Comparison of ENCODE assay signal across 20 cellular contexts in genomic region chr4:44684648-44685047, GRCh38. TPM values are rescaled to one million over a fixed set of nuclear protein-coding genes. Genes with fewer than 3 reads are reported as not detected.
A peak's percentile ranks its signal among the peaks of the same experiment; 100 is the strongest.
DNase-seq lines count a peak whose midpoint lies in the region; ATAC-seq and TF ChIP-seq lines count a peak whose summit lies in the region.
"Had no signal": no experiment of that assay in that cellular context is flagged by ENCODE, and none has a peak within 500 bp of the region (broad histone marks: within the 10 kb centered on the region; RNA-seq: fewer than 3 reads in every experiment).

No MANE protein-coding gene starts in this region.

- POLR2A ChIA-PET in activated CD8-positive, alpha-beta T cell treated with anti-CD3 and anti-CD28 coated beads for 36 hours (lab: Charles Lee) = no interaction called here
- POLR2A ChIA-PET in activated CD8-positive, alpha-beta T cell treated with anti-CD3 and anti-CD28 coated beads, Interleukin-2, amount 10 ng/mL, durations not matched to agents 7 days and 5 days (lab: Charles Lee) = no interaction called here

- DNase-seq in activated CD8-positive, alpha-beta T cell treated with anti-CD3 and anti-CD28 coated beads for 36 hours = no peak
- DNase-seq in activated CD8-positive, alpha-beta T cell treated with anti-CD3 and anti-CD28 coated beads, Interleukin-2, amount 10 ng/mL, durations not matched to agents 7 days and 5 days = no peak
- DNase-seq in natural killer cell (no peak), NCI-H2227 treated with DMSO at 0.1 percent for 48 hours (lab: John Stamatoyannopoulos, UW) (no peak), NCI-H510A (lab: John Stamatoyannopoulos, UW) (no peak)
- no peak for DNase-seq in natural killer cell treated with Interleukin-12 subunit alpha and Interleukin-12 subunit beta and Interleukin-15 and Interleukin-18, amount 100 ng/mL, for 72 hours (ENCODE audit: low spot score)
- no peak for DNase-seq in activated naive CD8-positive, alpha-beta T cell treated with anti-CD3 and anti-CD28 coated beads, Interleukin-2, amount 50 U/mL, for 24 hours
- DNase-seq: 8988T; Calu3; CD8-positive, alpha-beta T cell; DND-41; EL; GOT3; H7; HFFc6 had no signal

- CTCF ChIA-PET in activated CD8-positive, alpha-beta T cell treated with anti-CD3 and anti-CD28 coated beads for 36 hours (lab: Charles Lee) = interaction anchor here (1.1 kb wide), 1 partner anchor 55 kb away, joined by 3 read pairs; no protein-coding TSS in a partner anchor
- CTCF ChIA-PET in activated CD8-positive, alpha-beta T cell treated with anti-CD3 and anti-CD28 coated beads, Interleukin-2, amount 10 ng/mL, durations not matched to agents 7 days and 5 days (lab: Charles Lee) = no interaction called here

- no peaks in the 10 kb centered on the region for H3K9me3 Mint-ChIP-seq in activated CD8-positive, alpha-beta T cell treated with anti-CD3 and anti-CD28 coated beads for 36 hours
- no peaks in the 10 kb centered on the region for H3K9me3 Mint-ChIP-seq in activated CD8-positive, alpha-beta T cell treated with anti-CD3 and anti-CD28 coated beads, Interleukin-2, amount 10 ng/mL, durations not matched to agents 7 days and 5 days (ENCODE audit: insufficient read depth)
- no peaks in the 10 kb centered on the region for H3K9me3 Mint-ChIP-seq in natural killer cell
- H3K9me3 Mint-ChIP-seq in natural killer cell treated with Interleukin-12 subunit alpha and Interleukin-12 subunit beta and Interleukin-15 and Interleukin-18, amount 100 ng/mL, for 72 hours = no peaks in the 10 kb centered on the region
- no peaks in the 10 kb centered on the region for H3K9me3 Mint-ChIP-seq in activated naive CD8-positive, alpha-beta T cell treated with anti-CD3 and anti-CD28 coated beads, Interleukin-2, amount 50 U/mL, for 24 hours
- H3K9me3 Mint-ChIP-seq: CD14-positive monocyte; CD8-positive, alpha-beta T cell; HFFc6 had no signal

- intact Hi-C loops in activated CD8-positive, alpha-beta T cell treated with anti-CD3 and anti-CD28 coated beads for 36 hours (cut with micrococcal nuclease) = no loop called here
- intact Hi-C loops in natural killer cell (cut with micrococcal nuclease) = no loop called here

- H3K27ac Mint-ChIP-seq in activated CD8-positive, alpha-beta T cell treated with anti-CD3 and anti-CD28 coated beads for 36 hours = peak overlapping the region; percentile 46
- no peak overlapping the region for H3K27ac Mint-ChIP-seq in activated CD8-positive, alpha-beta T cell treated with anti-CD3 and anti-CD28 coated beads, Interleukin-2, amount 10 ng/mL, durations not matched to agents 7 days and 5 days
- peak overlapping the region; percentile 45 to 75 for H3K27ac Mint-ChIP-seq in natural killer cell
- H3K27ac Mint-ChIP-seq in natural killer cell treated with Interleukin-12 subunit alpha and Interleukin-12 subunit beta and Interleukin-15 and Interleukin-18, amount 100 ng/mL, for 72 hours = no peak overlapping the region
- H3K27ac Mint-ChIP-seq in activated naive CD8-positive, alpha-beta T cell treated with anti-CD3 and anti-CD28 coated beads, Interleukin-2, amount 50 U/mL, for 24 hours = peak overlapping the region; percentile 23
- H3K27ac Mint-ChIP-seq: CD14-positive monocyte, HFFc6 had no signal

- no peak for TF ChIP-seq CTCF in activated CD8-positive, alpha-beta T cell treated with anti-CD3 and anti-CD28 coated beads for 36 hours (IDR thresholded peaks at IDR 0.05)
- TF ChIP-seq CTCF in natural killer cell (IDR thresholded peaks at IDR 0.05) = no peak

- peaks cover 38% of the 10 kb centered on the region for H3K4me1 Mint-ChIP-seq in activated CD8-positive, alpha-beta T cell treated with anti-CD3 and anti-CD28 coated beads for 36 hours (ENCODE audit: low read depth)
- peaks cover 21% of the 10 kb centered on the region for H3K4me1 Mint-ChIP-seq in activated CD8-positive, alpha-beta T cell treated with anti-CD3 and anti-CD28 coated beads, Interleukin-2, amount 10 ng/mL, durations not matched to agents 7 days and 5 days (ENCODE audit: low read depth)
- H3K4me1 Mint-ChIP-seq in natural killer cell = peaks cover 13 to 15% of the 10 kb centered on the region in 2 donors
- H3K4me1 Mint-ChIP-seq in natural killer cell treated with Interleukin-12 subunit alpha and Interleukin-12 subunit beta and Interleukin-15 and Interleukin-18, amount 100 ng/mL, for 72 hours (ENCODE audit: low read depth in 2 of 2) = peaks cover 9 to 18% of the 10 kb centered on the region in 2 donors
- H3K4me1 Mint-ChIP-seq in activated naive CD8-positive, alpha-beta T cell treated with anti-CD3 and anti-CD28 coated beads, Interleukin-2, amount 50 U/mL, for 24 hours = peaks cover 28% of the 10 kb centered on the region

- H3K27me3 Mint-ChIP-seq in activated CD8-positive, alpha-beta T cell treated with anti-CD3 and anti-CD28 coated beads for 36 hours = no peaks in the 10 kb centered on the region
- H3K27me3 Mint-ChIP-seq in activated CD8-positive, alpha-beta T cell treated with anti-CD3 and anti-CD28 coated beads, Interleukin-2, amount 10 ng/mL, durations not matched to agents 7 days and 5 days (ENCODE audit: low read depth) = no peaks in the 10 kb centered on the region
- no peaks in the 10 kb centered on the region for H3K27me3 Mint-ChIP-seq in natural killer cell (ENCODE audit: low read depth in 2 of 2)
- H3K27me3 Mint-ChIP-seq in natural killer cell treated with Interleukin-12 subunit alpha and Interleukin-12 subunit beta and Interleukin-15 and Interleukin-18, amount 100 ng/mL, for 72 hours = no peaks in the 10 kb centered on the region
- H3K27me3 Mint-ChIP-seq in activated naive CD8-positive, alpha-beta T cell treated with anti-CD3 and anti-CD28 coated beads, Interleukin-2, amount 50 U/mL, for 24 hours = no peaks in the 10 kb centered on the region

- ATAC-seq in activated CD8-positive, alpha-beta T cell treated with anti-CD3 and anti-CD28 coated beads for 36 hours = no peak
- no peak for ATAC-seq in activated CD8-positive, alpha-beta T cell treated with anti-CD3 and anti-CD28 coated beads, Interleukin-2, amount 10 ng/mL, durations not matched to agents 7 days and 5 days
- no peak for ATAC-seq in natural killer cell
- no peak for ATAC-seq in natural killer cell treated with Interleukin-12 subunit alpha and Interleukin-12 subunit beta and Interleukin-15 and Interleukin-18, amount 100 ng/mL, for 72 hours
- no peak for ATAC-seq in activated naive CD8-positive, alpha-beta T cell treated with anti-CD3 and anti-CD28 coated beads, Interleukin-2, amount 50 U/mL, for 24 hours
- ATAC-seq: CD8-positive, alpha-beta T cell; GM12878; HCT116 had no signal

- peaks cover 50% of the 10 kb centered on the region for H3K36me3 Mint-ChIP-seq in activated CD8-positive, alpha-beta T cell treated with anti-CD3 and anti-CD28 coated beads for 36 hours (ENCODE audit: low read depth)
- peaks cover 51% of the 10 kb centered on the region for H3K36me3 Mint-ChIP-seq in activated CD8-positive, alpha-beta T cell treated with anti-CD3 and anti-CD28 coated beads, Interleukin-2, amount 10 ng/mL, durations not matched to agents 7 days and 5 days (ENCODE audit: low read depth)
- peaks cover 31% of the 10 kb centered on the region for H3K36me3 Mint-ChIP-seq in natural killer cell
- peaks cover 22% of the 10 kb centered on the region for H3K36me3 Mint-ChIP-seq in natural killer cell treated with Interleukin-12 subunit alpha and Interleukin-12 subunit beta and Interleukin-15 and Interleukin-18, amount 100 ng/mL, for 72 hours
- peaks cover 61% of the 10 kb centered on the region for H3K36me3 Mint-ChIP-seq in activated naive CD8-positive, alpha-beta T cell treated with anti-CD3 and anti-CD28 coated beads, Interleukin-2, amount 50 U/mL, for 24 hours (ENCODE audit: low read depth)

- H3K4me3 Mint-ChIP-seq in activated CD8-positive, alpha-beta T cell treated with anti-CD3 and anti-CD28 coated beads for 36 hours = no peak overlapping the region
- H3K4me3 Mint-ChIP-seq in activated CD8-positive, alpha-beta T cell treated with anti-CD3 and anti-CD28 coated beads, Interleukin-2, amount 10 ng/mL, durations not matched to agents 7 days and 5 days = no peak overlapping the region
- no peak overlapping the region for H3K4me3 Mint-ChIP-seq in natural killer cell
- no peak overlapping the region for H3K4me3 Mint-ChIP-seq in natural killer cell treated with Interleukin-12 subunit alpha and Interleukin-12 subunit beta and Interleukin-15 and Interleukin-18, amount 100 ng/mL, for 72 hours
- H3K4me3 Mint-ChIP-seq in activated naive CD8-positive, alpha-beta T cell treated with anti-CD3 and anti-CD28 coated beads, Interleukin-2, amount 50 U/mL, for 24 hours = no peak overlapping the region
- H3K4me3 Mint-ChIP-seq: CD14-positive monocyte; CD8-positive, alpha-beta T cell; HFFc6 had no signal

RNA-seq across cellular contexts. Expression of gene GUF1, which starts 6.4 kb away (rescaled TPM):
- 10 to 100 TPM; 33.6 to 40.0 TPM for total RNA-seq in activated CD8-positive, alpha-beta T cell treated with anti-CD3 and anti-CD28 coated beads for 36 hours
- 10 to 100 TPM; 22.9 to 26.0 TPM for total RNA-seq in activated CD8-positive, alpha-beta T cell treated with anti-CD3 and anti-CD28 coated beads, Interleukin-2, amount 10 ng/mL, durations not matched to agents 7 days and 5 days
- total RNA-seq in natural killer cell = 10 to 100 TPM; 14.1 to 17.9 (median 15.2) TPM
- total RNA-seq in natural killer cell treated with Interleukin-12 subunit alpha and Interleukin-12 subunit beta and Interleukin-15 and Interleukin-18, amount 100 ng/mL, for 72 hours = 10 to 100 TPM; 19.0 to 22.6 TPM

RNA-seq across cellular contexts. Expression of gene YIPF7, which starts 33.2 kb away (rescaled TPM):
- not detected for total RNA-seq in activated CD8-positive, alpha-beta T cell treated with anti-CD3 and anti-CD28 coated beads for 36 hours
- total RNA-seq in activated CD8-positive, alpha-beta T cell treated with anti-CD3 and anti-CD28 coated beads, Interleukin-2, amount 10 ng/mL, durations not matched to agents 7 days and 5 days = not detected
- total RNA-seq in natural killer cell = under 1 TPM in 1 of 3 donors, not detected in 2; 0.50 TPM
- not detected for total RNA-seq in natural killer cell treated with Interleukin-12 subunit alpha and Interleukin-12 subunit beta and Interleukin-15 and Interleukin-18, amount 100 ng/mL, for 72 hours
- total RNA-seq: A673; CD8-positive, alpha-beta T cell; G401; GM12878; H7; HFFc6 had no signal

RNA-seq across cellular contexts. Expression of gene GNPDA2, which starts 41.7 kb away (rescaled TPM):
- 10 to 100 TPM; 13.1 to 14.6 TPM for total RNA-seq in activated CD8-positive, alpha-beta T cell treated with anti-CD3 and anti-CD28 coated beads for 36 hours
- 10 to 100 TPM; 11.5 to 12.5 TPM for total RNA-seq in activated CD8-positive, alpha-beta T cell treated with anti-CD3 and anti-CD28 coated beads, Interleukin-2, amount 10 ng/mL, durations not matched to agents 7 days and 5 days
- 10 to 100 TPM in 1 of 3 donors, 1 to 10 TPM in 2; 9.2 to 15.2 (median 9.4) TPM for total RNA-seq in natural killer cell
- total RNA-seq in natural killer cell treated with Interleukin-12 subunit alpha and Interleukin-12 subunit beta and Interleukin-15 and Interleukin-18, amount 100 ng/mL, for 72 hours = 10 to 100 TPM; 14.4 to 20.1 TPM

Comparison
In these comparisons a context has a peak if more than half of its experiments do, and no peak if none do; other contexts are left out.
1. H3K27ac Mint-ChIP-seq: peak in activated CD8-positive, alpha-beta T cell treated with anti-CD3 and anti-CD28 coated beads for 36 hours (single experiment), natural killer cell (2 of 2) and activated naive CD8-positive, alpha-beta T cell treated with anti-CD3 and anti-CD28 coated beads, Interleukin-2, amount 50 U/mL, for 24 hours (single experiment); none in activated CD8-positive, alpha-beta T cell treated with anti-CD3 and anti-CD28 coated beads, Interleukin-2, amount 10 ng/mL, durations not matched to agents 7 days and 5 days (single experiment) and natural killer cell treated with Interleukin-12 subunit alpha and Interleukin-12 subunit beta and Interleukin-15 and Interleukin-18, amount 100 ng/mL, for 72 hours (0 of 2).